Comparison of ENCODE assay signal across 8 cellular contexts in the genomic region with DNA sequence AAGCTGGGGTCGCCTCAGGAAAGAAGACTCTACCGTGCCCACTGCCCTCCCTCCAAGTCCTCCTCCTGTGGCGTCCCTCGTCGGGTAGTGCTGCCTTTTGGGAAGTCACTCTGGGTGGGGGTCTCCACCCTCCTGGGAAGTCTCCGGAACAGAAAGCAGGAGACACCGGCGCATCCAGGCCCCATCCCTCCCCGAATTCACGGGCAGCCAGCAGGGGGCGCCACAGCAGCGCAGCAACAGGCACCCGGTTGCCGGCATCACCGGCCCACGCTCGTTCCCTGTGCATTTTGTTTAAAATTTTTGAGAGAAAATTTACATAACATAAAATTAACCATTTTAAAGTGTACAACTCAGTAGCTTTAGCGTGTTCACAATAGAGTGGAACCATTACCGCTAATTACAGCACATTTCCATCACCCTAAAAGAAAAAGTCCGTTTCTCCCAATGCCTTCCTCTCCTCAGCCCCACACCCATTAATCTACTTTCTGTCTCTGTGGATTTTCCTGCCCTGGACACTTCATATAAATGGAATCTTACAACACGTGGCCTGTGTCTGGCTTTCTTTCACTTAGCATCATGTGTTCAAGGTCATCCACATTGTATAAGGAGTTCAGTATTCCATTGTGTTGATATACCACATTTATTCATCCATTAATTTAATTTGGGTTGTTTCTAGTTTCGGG.
DNase-seq lines count a peak whose midpoint lies in the region; ATAC-seq and TF ChIP-seq lines count a peak whose summit lies in the region.

No MANE protein-coding gene starts in this region.

- peak; percentile 25 for ATAC-seq in activated T-helper 17 cell treated with anti-CD3 and anti-CD28 coated beads, Interleukin-2, amount 50 U/mL, for 72 hours (replicated peaks)
- ATAC-seq in GM18873 (IDR thresholded peaks at IDR 0.05; ENCODE audit: low FRiP score, unreplicated experiment) = no peak

- no peaks in the 10 kb centered on the region for H3K36me3 Mint-ChIP-seq in activated T-helper 17 cell treated with anti-CD3 and anti-CD28 coated beads, Interleukin-2, amount 50 U/mL, for 72 hours (ENCODE audit: low read depth)

- no peak overlapping the region for H3K9ac ChIP-seq in Loucy (ENCODE audit: low read depth, low read length, poor library complexity, severe bottlenecking)

- peak; percentile 77 for TF ChIP-seq CTCF in Loucy (conservative IDR thresholded peaks at IDR 0.05; ENCODE audit: low read length)

- H3K36me3 ChIP-seq in Loucy (ENCODE audit: insufficient read depth, low read length) = no peaks in the 10 kb centered on the region

- peaks cover 21% of the 10 kb centered on the region for H3K27me3 Mint-ChIP-seq in activated T-helper 17 cell treated with anti-CD3 and anti-CD28 coated beads, Interleukin-2, amount 50 U/mL, for 72 hours

- peak overlapping the region; percentile 0 for H3K4me3 Mint-ChIP-seq in activated T-helper 17 cell treated with anti-CD3 and anti-CD28 coated beads, Interleukin-2, amount 50 U/mL, for 72 hours

- intact Hi-C loops in head of caudate nucleus (cut with DNase I) = no loop called here

- no peak overlapping the region for H3K4me3 ChIP-seq in Loucy (ENCODE audit: low read length, poor library complexity, severe bottlenecking)

- no peak overlapping the region for H2AFZ ChIP-seq in Loucy (ENCODE audit: low read length)

- DNase-seq in Daoy (ENCODE audit: low read depth) (peak; percentile 59), head of caudate nucleus (peak; percentile 35 to 89 (median 76)), retina (peak; percentile 56), middle frontal gyrus (ENCODE audit: extremely low spot score, low spot score) (no peak), DMS79 treated with DMSO at 0.1 percent for 48 hours (lab: John Stamatoyannopoulos, UW) (no peak)

- no peaks in the 10 kb centered on the region for H3K9me2 ChIP-seq in Loucy (replicated peaks; ENCODE audit: low read depth, low read length)

- peaks cover 7% of the 10 kb centered on the region; the same call in 1 of the 2 replicates for H3K9me3 ChIP-seq in Loucy (ENCODE audit: insufficient read depth, low read depth, low read length)

- no peaks in the 10 kb centered on the region for H3K27me3 ChIP-seq in Loucy (ENCODE audit: insufficient read depth, low read length, poor library complexity, severe bottlenecking)

- H3K4me1 ChIP-seq in Loucy (ENCODE audit: insufficient read depth, low read length, poor library complexity, severe bottlenecking) = peaks cover 15% of the 10 kb centered on the region

- H3F3A ChIP-seq in Loucy (ENCODE audit: low read depth) = no peaks in the 10 kb centered on the region

- no peak overlapping the region for H3K27ac Mint-ChIP-seq in activated T-helper 17 cell treated with anti-CD3 and anti-CD28 coated beads, Interleukin-2, amount 50 U/mL, for 72 hours

- H3K79me2 ChIP-seq in Loucy (ENCODE audit: insufficient read depth, low read length) = no peaks in the 10 kb centered on the region

- no peaks in the 10 kb centered on the region for H4K20me1 ChIP-seq in Loucy (ENCODE audit: insufficient read depth, low read length, poor library complexity, severe bottlenecking)

- no peaks in the 10 kb centered on the region for H3K9me3 Mint-ChIP-seq in activated T-helper 17 cell treated with anti-CD3 and anti-CD28 coated beads, Interleukin-2, amount 50 U/mL, for 72 hours

- H3K4me1 Mint-ChIP-seq in activated T-helper 17 cell treated with anti-CD3 and anti-CD28 coated beads, Interleukin-2, amount 50 U/mL, for 72 hours = peaks cover 6% of the 10 kb centered on the region

- no peak overlapping the region for H3K4me2 ChIP-seq in Loucy (ENCODE audit: low read depth, low read length, poor library complexity, severe bottlenecking)

Comparison
In these comparisons a context has a peak if more than half of its experiments do, and no peak if none do; other contexts are left out.
1. DNase-seq: peak in Daoy (single experiment), head of caudate nucleus (42 of 42) and retina (single experiment); none in middle frontal gyrus (single experiment) and DMS79 treated with DMSO at 0.1 percent for 48 hours (single experiment).